8 cellular contexts compared by ENCODE assay signal in genomic region chr22:38843716-38844660, GRCh38. TPM values are rescaled to one million over a fixed set of nuclear protein-coding genes. Genes with fewer than 3 reads are reported as not detected.
DNase-seq lines count a peak whose midpoint lies in the region; ATAC-seq and TF ChIP-seq lines count a peak whose summit lies in the region.

TSS of gene NPTXR (minus strand) at chr22:38844028.

- no peaks in the 10 kb centered on the region for H3K4me1 ChIP-seq in GM23248 (ENCODE audit: insufficient read depth)
- H3K4me1 ChIP-seq in RWPE2 (ENCODE audit: insufficient read depth, poor library complexity, severe bottlenecking) = peaks cover 3% of the 10 kb centered on the region
- H3K4me1 ChIP-seq in heart right ventricle = peaks cover 3 to 20% (median 12%) of the 10 kb centered on the region in 9 donors
- no peaks in the 10 kb centered on the region for H3K4me1 ChIP-seq in parathyroid adenoma

- peak within 1 kb of the TSS; percentile 75 for H3K27ac ChIP-seq in 22Rv1
- no peak within 1 kb of the TSS for H3K27ac ChIP-seq in GM23248
- no peak within 1 kb of the TSS for H3K27ac ChIP-seq in RWPE2 (ENCODE audit: poor library complexity, severe bottlenecking)
- peak within 1 kb of the TSS in 8 of 10 donors; percentile 58 to 67 (median 64) for H3K27ac ChIP-seq in heart right ventricle
- H3K27ac ChIP-seq in parathyroid adenoma = no peak within 1 kb of the TSS

- 0 out of 2 replicates have a peak, but pooled peaks cover 6% of the 10 kb centered on the region for H3F3A ChIP-seq in GM23248 (ENCODE audit: insufficient read depth)

- DNase-seq in GM23248 = peak; percentile 82
- no peak for DNase-seq in RWPE2 (ENCODE audit: low spot score)
- peak; percentile 26 for DNase-seq in amniotic stem cell (lab: John Stamatoyannopoulos, UW)
- DNase-seq in heart right ventricle = peak in 1 of 2 donors; percentile 58

- H3K27me3 ChIP-seq in GM23248 (replicated peaks; ENCODE audit: insufficient read depth) = no peaks in the 10 kb centered on the region; the same call in 1 of the 2 replicates
- peaks cover 21% of the 10 kb centered on the region for H3K27me3 ChIP-seq in RWPE2 (ENCODE audit: insufficient read depth, poor library complexity, severe bottlenecking)
- H3K27me3 ChIP-seq in heart right ventricle = peaks cover 0 to 66% (median 14%) of the 10 kb centered on the region in 7 donors
- H3K27me3 ChIP-seq in parathyroid adenoma (ENCODE audit: control insufficient read depth, insufficient read depth, low read length) = no peaks in the 10 kb centered on the region

- TF ChIP-seq CTCF in 22Rv1 (IDR thresholded peaks at IDR 0.05) = peak; percentile 42
- peak; percentile 28 for TF ChIP-seq CTCF in RWPE2 (IDR thresholded peaks at IDR 0.05; ENCODE audit: poor library complexity, severe bottlenecking)
- no peak for TF ChIP-seq CTCF in heart right ventricle (IDR thresholded peaks at IDR 0.05)
- TF ChIP-seq CTCF in parathyroid adenoma (IDR thresholded peaks at IDR 0.05) = no peak

- H3K9ac ChIP-seq in GM23248 (peak within 1 kb of the TSS; percentile 59), parathyroid adenoma (no peak within 1 kb of the TSS)

- 3 to 4% methylated on average over 29 to 62 of the region's 109 CpGs for WGBS in GM23248 (ENCODE audit: low coverage in 1 of 2, low lambda C conversion rate in 2 of 2, missing lambda C conversion rate in 2 of 2), 2 experiments
- WGBS in heart right ventricle, 2 donors = 2 to 5% methylated on average over 44 to 109 of the region's 109 CpGs

- H3K9me2 ChIP-seq in GM23248 (ENCODE audit: insufficient read depth) = no peaks in the 10 kb centered on the region

- peak; percentile 32 for ATAC-seq in RWPE2 (ENCODE audit: low read depth)
- peak; percentile 51 to 82 (median 74) for ATAC-seq in heart right ventricle
- ATAC-seq in HG02678 (IDR thresholded peaks at IDR 0.05; ENCODE audit: unreplicated experiment) = no peak
- no peak for ATAC-seq in GM19467 (IDR thresholded peaks at IDR 0.05; ENCODE audit: unreplicated experiment)

- H3K36me3 ChIP-seq in GM23248 (ENCODE audit: low read depth) = no peaks in the 10 kb centered on the region
- H3K36me3 ChIP-seq in RWPE2 (ENCODE audit: low read depth) = no peaks in the 10 kb centered on the region
- no peaks in the 10 kb centered on the region for H3K36me3 ChIP-seq in heart right ventricle
- H3K36me3 ChIP-seq in parathyroid adenoma (ENCODE audit: control insufficient read depth, insufficient read depth, low read length) = no peaks in the 10 kb centered on the region

- in situ Hi-C loops in GM23248 (cut with MboI) = no loop called here

- intact Hi-C loops in heart right ventricle (cut with DNase I) = loop anchor here in 7 of 10 donors (2.0 to 10.0 kb wide), 8 partner anchors 47 to 77 kb away; partner anchors contain the start of gene DNAL4 (in 1 of the 7)

- H3K4me3 ChIP-seq in GM23248 (peak within 1 kb of the TSS; percentile 65), RWPE2 (ENCODE audit: severe bottlenecking) (peak within 1 kb of the TSS; percentile 37), heart right ventricle (peak within 1 kb of the TSS; percentile 18 to 64 (median 50)), parathyroid adenoma (ENCODE audit: low read depth, low read length) (peak within 1 kb of the TSS; percentile 34)

- H3K4me2 ChIP-seq in GM23248 (ENCODE audit: unreplicated experiment) = peak within 1 kb of the TSS; percentile 35
- peak within 1 kb of the TSS; percentile 69 for H3K4me2 ChIP-seq in parathyroid adenoma (ENCODE audit: low read length)

- H3K79me2 ChIP-seq in GM23248 (ENCODE audit: insufficient read depth) = no peaks in the 10 kb centered on the region
- no peaks in the 10 kb centered on the region for H3K79me2 ChIP-seq in parathyroid adenoma

- H3K9me3 ChIP-seq in GM23248 (ENCODE audit: low read depth) = no peaks in the 10 kb centered on the region
- H3K9me3 ChIP-seq in RWPE2 (ENCODE audit: severe bottlenecking) = no peaks in the 10 kb centered on the region
- no peaks in the 10 kb centered on the region for H3K9me3 ChIP-seq in heart right ventricle
- H3K9me3 ChIP-seq in parathyroid adenoma (ENCODE audit: control insufficient read depth, low read length) = no peaks in the 10 kb centered on the region

- H2AFZ ChIP-seq in GM23248 (peak within 1 kb of the TSS; percentile 77; the same call in 1 of the 2 replicates), parathyroid adenoma (peak within 1 kb of the TSS; percentile 65)

- no peaks in the 10 kb centered on the region for H4K20me1 ChIP-seq in GM23248 (ENCODE audit: insufficient read depth)

RNA-seq across cellular contexts. Expression of gene NPTXR, which starts in this region (rescaled TPM):
- total RNA-seq in GM23248 (2014; rRNA removed; shearing (Covaris generic)) = 2.7 and 4.2 TPM in 2 replicates
- polyA plus RNA-seq in GM23248 (2016; fragmentation: Nextera tagmentation; extraction: Ambion mirVana) = 0.99 TPM in 2 replicates
- total RNA-seq in heart right ventricle = 10 to 100 TPM; 14.7 to 32.9 (median 24.0) TPM
- polyA plus RNA-seq in heart right ventricle = 1 to 10 TPM; 8.6 to 9.2 TPM

Comparison
In these comparisons a context has a peak if more than half of its experiments do, and no peak if none do; other contexts are left out.
1. H3K27ac ChIP-seq: peak in 22Rv1 (single experiment) and heart right ventricle (8 of 10); none in GM23248 (single experiment), RWPE2 (single experiment) and parathyroid adenoma (single experiment).
2. CTCF ChIP-seq: peak in 22Rv1 (single experiment) and RWPE2 (single experiment); none in heart right ventricle (0 of 9) and parathyroid adenoma (single experiment).
3. ATAC-seq: peak in RWPE2 (single experiment) and heart right ventricle (8 of 8); none in HG02678 (single experiment) and GM19467 (single experiment).
4. Peak in every context shown above with its lines, with median percentiles within 50 percentile points of each other: H3K4me3 ChIP-seq.